In the genomic region with DNA sequence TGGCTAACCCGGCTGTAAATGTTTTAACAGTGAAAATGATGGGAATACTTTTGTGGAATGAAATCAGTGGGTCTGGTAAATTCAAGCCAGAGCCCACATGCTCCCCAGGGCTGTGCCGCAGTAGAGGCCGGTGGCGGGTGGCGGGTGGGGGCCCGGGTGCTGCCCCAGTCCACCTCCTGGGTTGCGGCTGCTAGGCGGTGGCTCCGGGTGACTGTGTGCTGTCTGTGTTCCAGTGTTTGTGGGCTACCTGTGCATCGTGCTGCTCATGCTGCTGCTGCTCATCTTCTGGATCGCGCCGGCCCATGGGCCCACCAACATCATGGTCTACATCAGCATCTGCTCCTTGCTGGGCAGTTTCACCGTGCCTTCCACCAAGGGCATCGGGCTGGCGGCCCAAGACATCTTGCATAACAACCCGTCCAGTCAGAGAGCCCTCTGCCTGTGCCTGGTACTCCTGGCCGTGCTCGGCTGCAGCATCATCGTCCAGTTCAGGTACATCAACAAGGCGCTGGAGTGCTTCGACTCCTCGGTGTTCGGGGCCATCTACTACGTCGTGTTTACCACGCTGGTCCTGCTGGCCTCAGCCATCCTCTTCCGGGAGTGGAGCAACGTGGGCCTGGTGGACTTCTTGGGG, we compare ENCODE assay signal across 26 cellular contexts. TPM values are rescaled to one million over a fixed set of nuclear protein-coding genes. Genes with fewer than 3 reads are reported as not detected.
DNase-seq lines count a peak whose midpoint lies in the region; ATAC-seq, FAIRE-seq and TF ChIP-seq lines count a peak whose summit lies in the region.
"Had no signal": no experiment of that assay in that cellular context is flagged by ENCODE, and none has a peak within 500 bp of the region (broad histone marks: within the 10 kb centered on the region; RNA-seq: fewer than 3 reads in every experiment).

No MANE protein-coding gene starts in this region.

- TF ChIP-seq RAD21 in IMR-90 (IDR thresholded peaks at IDR 0.05; ENCODE audit: low read length) (no peak), H1 (IDR thresholded peaks at IDR 0.05 in 1 of 2, conservative IDR thresholded peaks at IDR 0.05 in 1 of 2; ENCODE audit: low read depth in 2 of 2, low read length in 2 of 2) (no peak)

- 95% methylated on average over 20 of the region's 29 CpGs; no CpG with 5 or more reads in 1 of the 2 experiments for WGBS in IMR-90 (ENCODE audit: extremely low coverage in 2 of 2, insufficient read length in 1 of 2), 2 experiments
- 95% methylated on average over 26 of the region's 29 CpGs; no CpG with 5 or more reads in 1 of the 2 experiments for WGBS in H1 (ENCODE audit: extremely low coverage in 1 of 2, insufficient coverage in 1 of 2, insufficient read length in 1 of 2, insufficient replicate concordance in 2 of 2, low coverage in 1 of 2, low lambda C conversion rate in 2 of 2, missing lambda C conversion rate in 1 of 2), 2 experiments

- H3K79me1 ChIP-seq in IMR-90 (ENCODE audit: low read depth in 1 of 2, low read length in 2 of 2) (no peaks in the 10 kb centered on the region; a peak in 1 of 4 replicates), H1 (ENCODE audit: low read depth, low read length) (no peaks in the 10 kb centered on the region)

- H3K27ac ChIP-seq in IMR-90 (ENCODE audit: insufficient read depth, low read length): no peak overlapping the region
- H3K27ac ChIP-seq in H1 (ENCODE audit: low read depth, low read length): no peak overlapping the region
- H3K27ac ChIP-seq: 22Rv1; BLaER1 treated with 17β-estradiol and CSF1 and Interleukin-3, amounts not matched to agents 10 nM and 100 nM had no signal

- no peak overlapping the region for H3K18ac ChIP-seq in IMR-90 (ENCODE audit: low read depth, low read length)
- no peak overlapping the region for H3K18ac ChIP-seq in H1 (ENCODE audit: extremely low read depth, low read length)

- H2BK120ac ChIP-seq in IMR-90 (ENCODE audit: low read depth, low read length) (no peak overlapping the region), H1 (replicated peaks; ENCODE audit: low read depth, low read length) (no peak overlapping the region)

- POLR2A ChIA-PET in IMR-90 (lab: Charles Lee; ENCODE audit: unreplicated experiment): no interaction called here
- POLR2A ChIA-PET in H1 (lab: Charles Lee; ENCODE audit: partially characterized antibody): interaction anchor here (5.3 kb wide), 1 partner anchor 14 kb away, joined by 24 read pairs; a partner anchor contains a TSS

- H3K4me2 ChIP-seq in IMR-90 (ENCODE audit: low read depth, low read length) (no peak overlapping the region), H1 (ENCODE audit: insufficient read depth in 1 of 2, low read depth in 2 of 2, low read length in 2 of 2) (no peak overlapping the region)
- H3K4me2 ChIP-seq: BLaER1 treated with 17β-estradiol and CSF1 and Interleukin-3, amounts not matched to agents 10 nM and 100 nM; GM23338 had no signal

- H3K9ac ChIP-seq in IMR-90 (ENCODE audit: low read depth, low read length) (no peak overlapping the region), H1 (replicated peaks in 1 of 4; ENCODE audit: extremely low read depth in 1 of 4, low read depth in 3 of 4, low read length in 3 of 4) (no peak overlapping the region)
- H3K9ac ChIP-seq: BLaER1 treated with 17β-estradiol and CSF1 and Interleukin-3, amounts not matched to agents 10 nM and 100 nM had no signal

- H3K4me3 ChIP-seq in IMR-90 (ENCODE audit: insufficient read depth, low read depth, low read length) (no peak overlapping the region), H1 (ENCODE audit: extremely low read depth in 1 of 4, insufficient read depth in 2 of 4, low read depth in 3 of 4, low read length in 4 of 4) (no peak overlapping the region)
- H3K4me3 ChIP-seq: BLaER1 treated with 17β-estradiol and CSF1 and Interleukin-3, amounts not matched to agents 10 nM and 100 nM; GM23338; HAP-1 had no signal

- H4K20me1 ChIP-seq in IMR-90 (ENCODE audit: insufficient read depth, low read length): no peaks in the 10 kb centered on the region
- H4K20me1 ChIP-seq in H1 (replicated peaks in 1 of 2; ENCODE audit: control insufficient read depth in 1 of 2, insufficient read depth in 2 of 2, low read length in 2 of 2): peaks cover 0 to 2% of the 10 kb centered on the region in 2 experiments

- H3K9me1 ChIP-seq in IMR-90 (ENCODE audit: insufficient read depth, low read length): peaks cover 7% of the 10 kb centered on the region; the same call in 1 of the 2 replicates

- FAIRE-seq in H1 (lab: Jason Lieb, UNC) (no peak), urothelium cell line (lab: Jason Lieb, UNC) (peak; percentile 46)
- FAIRE-seq: A204.1, D721Med, GM12891, GM18507, H54 had no signal

- no peaks in the 10 kb centered on the region for H3K27me3 Mint-ChIP-seq in neural crest cell (ENCODE audit: low read depth)
- H3K27me3 Mint-ChIP-seq: CD4-positive, alpha-beta T cell; CD8-positive, alpha-beta memory T cell had no signal

- TF ChIP-seq EP300 in H1 (IDR thresholded peaks at IDR 0.05; ENCODE audit: borderline replicate concordance in 1 of 2, low read depth in 2 of 2, low read length in 2 of 2): no peak

- H2AK9ac ChIP-seq in IMR-90 (replicated peaks; ENCODE audit: low read depth, low read length, poor library complexity): no peak overlapping the region

- H3K4me3 Mint-ChIP-seq in neural crest cell: no peak overlapping the region
- H3K4me3 Mint-ChIP-seq: CD14-positive monocyte; CD4-positive, alpha-beta T cell; CD8-positive, alpha-beta memory T cell; GM23338; HFFc6 had no signal

- H3K4me1 Mint-ChIP-seq in neural crest cell: no peaks in the 10 kb centered on the region
- H3K4me1 Mint-ChIP-seq: CD14-positive monocyte; CD8-positive, alpha-beta memory T cell had no signal

- DNase-seq in IMR-90 (no peak), H1 (ENCODE audit: low read depth in 1 of 2, low spot score in 2 of 2) (no peak), neural crest cell (ENCODE audit: low read depth, low spot score) (no peak), urothelium cell line (ENCODE audit: low spot score) (no peak), AG20443 (ENCODE audit: low spot score) (no peak), anterior cingulate cortex (lab: John Stamatoyannopoulos, UW) (no peak), GF-D8 (lab: John Stamatoyannopoulos, UW) (no peak)
- DNase-seq: AML-193; BE2C; CD4-positive, alpha-beta T cell; CD8-positive, alpha-beta memory T cell; DMS 273 treated with DMSO at 0.1 percent for 48 hours; DMS79; EL; GDM1; HFFc6 had no signal

- H3K4me1 ChIP-seq in IMR-90 (ENCODE audit: control insufficient read depth, insufficient read depth, low read length) (no peaks in the 10 kb centered on the region), H1 (replicated peaks in 1 of 4; ENCODE audit: control insufficient read depth in 3 of 4, insufficient read depth in 4 of 4, low read length in 3 of 4) (peaks cover 3 to 10% (median 8%) of the 10 kb centered on the region in 4 experiments)
- H3K4me1 ChIP-seq: BE2C; BLaER1 treated with 17β-estradiol and CSF1 and Interleukin-3, amounts not matched to agents 10 nM and 100 nM; HAP-1 had no signal

- no peak overlapping the region for H4K8ac ChIP-seq in IMR-90 (ENCODE audit: low read depth in 2 of 2, low read length in 2 of 2)
- no peak overlapping the region for H4K8ac ChIP-seq in H1 (ENCODE audit: extremely low read depth, insufficient read depth, low read length)

- H2BK5ac ChIP-seq in IMR-90 (ENCODE audit: low read depth, low read length, poor library complexity, severe bottlenecking) (no peak overlapping the region), H1 (ENCODE audit: low read depth, low read length) (no peak overlapping the region; the same call in 1 of the 2 replicates)

- intact Hi-C loops in IMR-90 (cut with micrococcal nuclease): no loop called here

- H2BK20ac ChIP-seq in IMR-90 (ENCODE audit: low read depth, low read length): no peak overlapping the region
- H2BK20ac ChIP-seq in H1 (ENCODE audit: low read length): no peak overlapping the region

- H3K36me3 Mint-ChIP-seq in neural crest cell (ENCODE audit: low read depth): peaks cover 6% of the 10 kb centered on the region

- H3K14ac ChIP-seq in IMR-90 (replicated peaks; ENCODE audit: low read depth, low read length) (no peak overlapping the region), H1 (ENCODE audit: insufficient read length) (no peak overlapping the region)

- H4K91ac ChIP-seq in IMR-90 (ENCODE audit: insufficient read depth, low read depth, low read length): no peak overlapping the region
- peak overlapping the region; percentile 31 for H4K91ac ChIP-seq in H1 (replicated peaks; ENCODE audit: insufficient read length, low read length)

- TF ChIP-seq POLR2A in IMR-90 (IDR thresholded peaks at IDR 0.05; ENCODE audit: low read depth, low read length): no peak
- no peak for TF ChIP-seq POLR2A in H1 (IDR thresholded peaks at IDR 0.05; ENCODE audit: control extremely low read depth in 1 of 2, low read depth in 2 of 2, low read length in 2 of 2)

- peak overlapping the region; percentile 23 for H2AFZ ChIP-seq in IMR-90 (replicated peaks; ENCODE audit: low read length, poor library complexity)
- H2AFZ ChIP-seq in H1 (ENCODE audit: low read length): no peak overlapping the region
- H2AFZ ChIP-seq: GM23338 had no signal

- no peaks in the 10 kb centered on the region for H3K23me2 ChIP-seq in H1 (ENCODE audit: low read depth, low read length)

- H3K56ac ChIP-seq in IMR-90 (ENCODE audit: extremely low read depth, insufficient read depth, low read length) (no peak overlapping the region), H1 (replicated peaks; ENCODE audit: insufficient read length, low read depth, low read length) (no peak overlapping the region)

- H4K5ac ChIP-seq in IMR-90 (ENCODE audit: low read depth, low read length): no peak overlapping the region
- no peak overlapping the region for H4K5ac ChIP-seq in H1 (ENCODE audit: insufficient read length, low read depth, low read length)

- peak overlapping the region; percentile 51; the same call in 1 of the 2 replicates for H2BK12ac ChIP-seq in H1 (ENCODE audit: low read depth, low read length)

- H3K23ac ChIP-seq in IMR-90 (ENCODE audit: low read depth, low read length): no peak overlapping the region
- no peak overlapping the region for H3K23ac ChIP-seq in H1 (ENCODE audit: insufficient read length)

- H2BK15ac ChIP-seq in IMR-90 (ENCODE audit: low read depth, low read length) (no peak overlapping the region), H1 (ENCODE audit: low read length) (0 out of 2 replicates have a peak overlapping the region, but pooled peaks have one; percentile 18)

- H2AK5ac ChIP-seq in IMR-90 (ENCODE audit: low read depth, low read length) (no peak overlapping the region), H1 (ENCODE audit: low read depth, low read length) (no peak overlapping the region)

- no peaks in the 10 kb centered on the region for H3K79me2 ChIP-seq in H1 (ENCODE audit: control insufficient read depth in 1 of 2, insufficient read depth in 2 of 2, low read length in 2 of 2)

- peak overlapping the region; percentile 50 for H3K27ac Mint-ChIP-seq in neural crest cell (ENCODE audit: unreplicated experiment)
- H3K27ac Mint-ChIP-seq: CD14-positive monocyte; CD4-positive, alpha-beta T cell; CD8-positive, alpha-beta memory T cell; GM23338; HFFc6 had no signal

- peaks cover 19% of the 10 kb centered on the region for H3K36me3 ChIP-seq in IMR-90 (ENCODE audit: control insufficient read depth, insufficient read depth, low read length)
- peaks cover 0 to 7% (median 2%) of the 10 kb centered on the region in 4 experiments; a peak in 3 of 8 replicates for H3K36me3 ChIP-seq in H1 (ENCODE audit: control insufficient read depth in 2 of 4, insufficient read depth in 4 of 4, low read length in 3 of 4)

- no TSS peak for BruUV-seq in IMR-90 (replicated peaks; lab: Mats Ljungman, UMichigan)

- ATAC-seq in IMR-90 (ENCODE audit: low read depth): no peak
- ATAC-seq: GM23338 had no signal

- H3K4ac ChIP-seq in IMR-90 (ENCODE audit: low read depth, low read length) (no peak overlapping the region), H1 (replicated peaks; ENCODE audit: insufficient read length, low read depth, low read length) (no peak overlapping the region)

- dilution Hi-C loops in IMR-90 (cut with HindIII; ENCODE audit: low sequenced_read_pairs, unreplicated experiment): no loop called here

- H3K9me3 ChIP-seq in IMR-90 (ENCODE audit: control insufficient read depth, insufficient read depth, low read length): no peaks in the 10 kb centered on the region
- no peaks in the 10 kb centered on the region for H3K9me3 ChIP-seq in H1 (ENCODE audit: insufficient read depth in 2 of 2, low read depth in 1 of 2, low read length in 1 of 2)
- H3K9me3 ChIP-seq: BE2C; BLaER1 treated with 17β-estradiol and CSF1 and Interleukin-3, amounts not matched to agents 10 nM and 100 nM; HAP-1 had no signal

- H3K27me3 ChIP-seq in IMR-90 (ENCODE audit: control insufficient read depth, insufficient read depth, low read length) (no peaks in the 10 kb centered on the region), H1 (replicated peaks in 1 of 4; ENCODE audit: control insufficient read depth in 3 of 4, extremely low read depth in 1 of 4, insufficient read depth in 3 of 4, low read length in 3 of 4) (no peaks in the 10 kb centered on the region; a peak in 2 of 7 replicates)
- H3K27me3 ChIP-seq: BE2C; BLaER1 treated with 17β-estradiol and CSF1 and Interleukin-3, amounts not matched to agents 10 nM and 100 nM had no signal

- in situ Hi-C loops in IMR-90 (cut with MboI; ENCODE audit: low sequenced_read_pairs): loop anchor here (25.0 kb wide), 1 partner anchor 111 kb away; no protein-coding TSS in a partner anchor

- TF ChIP-seq CTCF in IMR-90 (conservative IDR thresholded peaks at IDR 0.05; ENCODE audit: low read depth, low read length): no peak
- TF ChIP-seq CTCF in H1 (IDR thresholded peaks at IDR 0.05; ENCODE audit: control extremely low read depth in 1 of 3, insufficient read depth in 1 of 3, low read depth in 1 of 3, low read length in 3 of 3): no peak
- TF ChIP-seq CTCF in neural crest cell (conservative IDR thresholded peaks at IDR 0.05): no peak

- CTCF ChIA-PET in IMR-90 (lab: Yijun Ruan, JAX) (no interaction called here), H1 (lab: Charles Lee; ENCODE audit: partially characterized antibody) (no interaction called here)

- no peaks in the 10 kb centered on the region for H3K9me3 Mint-ChIP-seq in neural crest cell
- H3K9me3 Mint-ChIP-seq: CD14-positive monocyte; CD4-positive, alpha-beta T cell; CD8-positive, alpha-beta memory T cell; GM23338; HFFc6 had no signal

RNA-seq across cellular contexts. Expression of a gene that starts 14.9 kb away (rescaled TPM):
- total RNA-seq in IMR-90 (2012; rRNA removed): 38.0 and 78.6 TPM in 2 replicates
- 25.6 and 33.0 TPM in 2 replicates for polyA plus RNA-seq in IMR-90 (2012; rRNA removed)
- polyA plus RNA-seq in IMR-90 (2012; cell fraction: cytosol; rRNA removed): 18.0 and 19.5 TPM in 2 replicates
- polyA plus RNA-seq in IMR-90 (2012; cell fraction: nucleus; rRNA removed; ENCODE audit: low replicate concordance): 8.5 and 13.9 TPM in 2 replicates
- 77.4 and 81.7 TPM in 2 replicates for total RNA-seq in H1 (2021; fragmentation: NEBNext Ultra II Directional; extraction: Animal tissue kit (Norgen Biotek cat#: 25700))
- 30.3 and 38.5 TPM in 2 replicates for polyA plus RNA-seq in H1 (2011; rRNA removed)
- 41.3 TPM for polyA plus RNA-seq in H1 (2011; cell fraction: cytosol; rRNA removed)
- 20.3 TPM for polyA plus RNA-seq in H1 (2011; cell fraction: nucleus; rRNA removed)
- polyA plus RNA-seq in H1 (2012, experiment 1 of 2): 42.1 to 54.4 TPM (median 45.9 TPM) in 4 replicates
- polyA plus RNA-seq in H1 (2012, experiment 2 of 2): 14.2 TPM
- 70.7 TPM for polyA plus RNA-seq in H1 (2013, experiment 1 of 2)
- 77.5 TPM for polyA plus RNA-seq in H1 (2013, experiment 2 of 2)
- polyA minus RNA-seq in H1 (2011; rRNA and poly(A)+ RNA removed): 30.2 and 31.6 TPM in 2 replicates
- 44.5 TPM for polyA minus RNA-seq in H1 (2011; cell fraction: cytosol; rRNA and poly(A)+ RNA removed)
- polyA minus RNA-seq in H1 (2011; cell fraction: nucleus; rRNA and poly(A)+ RNA removed): 48.6 TPM
- total RNA-seq in neural crest cell: 49.9 and 53.5 TPM in 2 replicates

RNA-seq across cellular contexts. Expression of a gene that starts 37.2 kb away (rescaled TPM):
- total RNA-seq in IMR-90 (2012; rRNA removed): 10.6 and 13.6 TPM in 2 replicates
- polyA plus RNA-seq in IMR-90 (2012; rRNA removed): 6.5 and 6.8 TPM in 2 replicates
- polyA plus RNA-seq in IMR-90 (2012; cell fraction: cytosol; rRNA removed): 2.8 and 3.7 TPM in 2 replicates
- polyA plus RNA-seq in IMR-90 (2012; cell fraction: nucleus; rRNA removed; ENCODE audit: low replicate concordance): 6.5 and 6.6 TPM in 2 replicates
- 10.1 and 12.3 TPM in 2 replicates for total RNA-seq in H1 (2021; fragmentation: NEBNext Ultra II Directional; extraction: Animal tissue kit (Norgen Biotek cat#: 25700))
- 8.1 and 10.3 TPM in 2 replicates for polyA plus RNA-seq in H1 (2011; rRNA removed)
- 9.3 TPM for polyA plus RNA-seq in H1 (2011; cell fraction: cytosol; rRNA removed)
- polyA plus RNA-seq in H1 (2011; cell fraction: nucleus; rRNA removed): 8.9 TPM
- 9.4 to 10.4 TPM (median 9.8 TPM) in 4 replicates for polyA plus RNA-seq in H1 (2012, experiment 1 of 2)
- polyA plus RNA-seq in H1 (2012, experiment 2 of 2): 1.9 TPM
- 8.3 TPM for polyA plus RNA-seq in H1 (2013, experiment 1 of 2)
- polyA plus RNA-seq in H1 (2013, experiment 2 of 2): 9.6 TPM
- polyA minus RNA-seq in H1 (2011; rRNA and poly(A)+ RNA removed): 29.8 and 33.9 TPM in 2 replicates
- polyA minus RNA-seq in H1 (2011; cell fraction: cytosol; rRNA and poly(A)+ RNA removed): 12.6 TPM
- 6.4 TPM for polyA minus RNA-seq in H1 (2011; cell fraction: nucleus; rRNA and poly(A)+ RNA removed)
- total RNA-seq in neural crest cell: 16.7 and 17.7 TPM in 2 replicates
